Comparison of ENCODE assay signal across 4 cellular contexts in the genomic region with DNA sequence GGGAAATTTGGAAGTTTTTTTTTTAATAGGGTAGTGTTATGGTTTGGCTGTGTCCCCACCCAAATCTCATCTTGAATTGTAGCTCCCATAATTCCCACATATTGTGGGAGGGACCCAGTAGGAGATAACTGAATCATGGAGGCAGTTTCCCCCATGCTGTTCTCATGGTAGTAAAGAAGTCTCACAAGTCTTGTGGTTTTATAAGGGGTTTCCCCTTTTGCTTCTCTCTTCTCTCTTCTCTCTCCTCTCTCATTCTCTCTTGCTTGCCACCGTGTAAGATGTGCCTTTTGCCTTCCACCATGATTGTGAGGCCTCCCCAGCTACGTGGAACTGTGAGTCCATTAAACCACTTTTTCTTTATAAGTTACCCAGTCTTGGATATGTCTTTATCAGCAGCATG. TPM values are rescaled to one million over a fixed set of nuclear protein-coding genes. Genes with fewer than 3 reads are reported as not detected.
"Had no signal": no experiment of that assay in that cellular context is flagged by ENCODE, and none has a peak within 500 bp of the region (broad histone marks: within the 10 kb centered on the region; RNA-seq: fewer than 3 reads in every experiment).

No MANE protein-coding gene starts in this region.

RNA-seq across cellular contexts. Expression of gene CACNG3, which starts 17.3 kb away (rescaled TPM):
- total RNA-seq: LHCN-M2, M059J, MCF 10A, NCI-H460 had no signal
